In the genomic region with DNA sequence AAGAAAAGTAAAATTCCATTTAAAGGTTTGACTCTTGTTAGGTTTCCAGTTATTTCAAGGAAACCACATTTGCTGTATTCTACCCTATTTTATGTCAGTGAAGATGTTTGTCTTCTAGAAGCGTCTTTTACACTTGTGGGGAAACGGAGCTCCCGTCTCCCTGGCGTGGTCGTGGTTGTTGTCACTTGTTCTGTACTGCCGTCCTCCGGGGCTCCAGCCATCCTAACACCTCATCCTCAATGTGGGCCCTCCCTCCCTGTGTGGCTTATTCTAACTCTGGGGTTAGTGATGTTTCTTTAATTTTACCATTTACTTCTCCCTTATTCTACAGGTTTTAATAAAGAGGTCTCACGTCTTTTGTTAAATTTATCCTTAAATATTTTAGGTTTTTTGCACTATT, we compare ENCODE assay signal across 27 cellular contexts.
DNase-seq lines count a peak whose midpoint lies in the region; ATAC-seq, FAIRE-seq and TF ChIP-seq lines count a peak whose summit lies in the region.
"Had no signal": no experiment of that assay in that cellular context is flagged by ENCODE, and none has a peak within 500 bp of the region (broad histone marks: within the 10 kb centered on the region; RNA-seq: fewer than 3 reads in every experiment).

No MANE protein-coding gene starts in this region.

- peaks cover 24% of the 10 kb centered on the region for H3K36me3 Mint-ChIP-seq in central memory CD8-positive, alpha-beta T cell (ENCODE audit: insufficient read depth)
- H3K36me3 Mint-ChIP-seq in memory B cell, result peaks cover 24% of the 10 kb centered on the region

- peak overlapping the region; percentile 37; the same call in 1 of the 2 replicates for H3K27ac ChIP-seq in C4-2B
- H3K27ac ChIP-seq: BLaER1, KMS-11, PC-9, SJCRH30 had no signal

- H3K9me3 Mint-ChIP-seq in central memory CD8-positive, alpha-beta T cell, result peaks cover 4% of the 10 kb centered on the region
- peaks cover 7% of the 10 kb centered on the region for H3K9me3 Mint-ChIP-seq in memory B cell
- H3K9me3 Mint-ChIP-seq: CD8-positive, alpha-beta memory T cell; HFFc6 had no signal

- H3K4me3 Mint-ChIP-seq in central memory CD8-positive, alpha-beta T cell, result no peak overlapping the region
- no peak overlapping the region for H3K4me3 Mint-ChIP-seq in memory B cell
- H3K4me3 Mint-ChIP-seq: CD8-positive, alpha-beta memory T cell; HFFc6 had no signal

- peak overlapping the region; percentile 87 for H3K27ac Mint-ChIP-seq in central memory CD8-positive, alpha-beta T cell (ENCODE audit: low read depth)
- peak overlapping the region; percentile 31 for H3K27ac Mint-ChIP-seq in memory B cell
- H3K27ac Mint-ChIP-seq: HFFc6 had no signal

- TF ChIP-seq CTCF in C4-2B (conservative IDR thresholded peaks at IDR 0.05), result no peak

- no peak for DNase-seq in central memory CD8-positive, alpha-beta T cell (ENCODE audit: low spot score in 2 of 2)
- DNase-seq in memory B cell (ENCODE audit: low spot score in 2 of 2) (no peak), NCI-H1092 (lab: John Stamatoyannopoulos, UW) (no peak), superior temporal gyrus (ENCODE audit: extremely low spot score) (no peak), NCI-H526 (lab: John Stamatoyannopoulos, UW) (no peak)
- DNase-seq: ACHN, Calu3, DMS153, H7, HFFc6, NCI-H1105, NCI-H146, NCI-H2029, NCI-H2227 treated with DMSO at 0.1 percent for 48 hours, NCI-H510A, NCI-H748 treated with DMSO at 0.1 percent for 48 hours, PC-9, RPMI8226, SJCRH30 had no signal

- H3K4me1 Mint-ChIP-seq in central memory CD8-positive, alpha-beta T cell, result peaks cover 26% of the 10 kb centered on the region
- H3K4me1 Mint-ChIP-seq in memory B cell, result no peaks in the 10 kb centered on the region

- FAIRE-seq in A204.1 (lab: Jason Lieb, UNC), result peak; percentile 30
- FAIRE-seq: GM12891, HTR-8/SVneo had no signal

- no peak for ATAC-seq in central memory CD8-positive, alpha-beta T cell (replicated peaks; ENCODE audit: extremely low read depth, poor library complexity, severe bottlenecking)
- ATAC-seq in memory B cell (ENCODE audit: low read depth) (no peak), HG03280 (IDR thresholded peaks at IDR 0.05; ENCODE audit: unreplicated experiment) (no peak)

- H3K27me3 Mint-ChIP-seq in central memory CD8-positive, alpha-beta T cell, result no peaks in the 10 kb centered on the region
- H3K27me3 Mint-ChIP-seq in memory B cell, result no peaks in the 10 kb centered on the region
- H3K27me3 Mint-ChIP-seq: CD8-positive, alpha-beta memory T cell had no signal
